27 cellular contexts compared by ENCODE assay signal in the genomic region with DNA sequence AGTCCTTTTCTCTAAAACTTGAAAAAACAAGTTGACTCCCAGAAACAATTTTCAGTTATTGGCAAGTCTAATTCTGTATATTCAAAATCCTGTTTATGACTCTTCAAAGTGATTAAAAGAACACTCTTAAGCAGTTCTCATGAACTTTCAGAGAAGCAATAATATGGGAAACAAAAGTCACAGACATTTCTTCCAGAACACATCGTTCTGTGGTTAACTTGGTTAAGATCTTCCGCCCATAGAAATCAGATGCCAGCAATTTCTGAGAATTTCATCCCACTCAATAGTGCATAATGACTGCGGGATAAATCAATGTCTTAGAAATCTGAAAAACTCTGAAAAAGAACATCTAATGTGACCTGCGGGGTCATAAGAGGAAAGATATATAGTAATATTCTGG.
DNase-seq lines count a peak whose midpoint lies in the region; ATAC-seq and TF ChIP-seq lines count a peak whose summit lies in the region.
"Had no signal": no experiment of that assay in that cellular context is flagged by ENCODE, and none has a peak within 500 bp of the region (broad histone marks: within the 10 kb centered on the region; RNA-seq: fewer than 3 reads in every experiment).

No MANE protein-coding gene starts in this region.

- POLR2A ChIA-PET in activated CD4-positive, alpha-beta T cell treated with anti-CD3 and anti-CD28 coated beads for 36 hours (lab: Charles Lee) = no interaction called here
- POLR2A ChIA-PET in activated CD4-positive, alpha-beta memory T cell treated with anti-CD3 and anti-CD28 coated beads, Interleukin-2, amount 10 ng/mL, durations not matched to agents 7 days and 5 days (lab: Charles Lee) = no interaction called here

- H3K27ac ChIP-seq in DND-41 (ENCODE audit: low read length) (no peak overlapping the region), endodermal cell (ENCODE audit: low read depth, low read length) (no peak overlapping the region)
- H3K27ac ChIP-seq: PC-9, SJCRH30 had no signal

- H3K36me3 ChIP-seq in DND-41 (ENCODE audit: insufficient read depth, low read length) (no peaks in the 10 kb centered on the region), endodermal cell (ENCODE audit: control insufficient read depth, insufficient read depth, low read length) (no peaks in the 10 kb centered on the region)
- H3K36me3 ChIP-seq: BE2C, SJCRH30 had no signal

- no peak overlapping the region for H3K4me3 Mint-ChIP-seq in activated CD4-positive, alpha-beta T cell treated with anti-CD3 and anti-CD28 coated beads for 36 hours
- H3K4me3 Mint-ChIP-seq in T-helper 1 cell treated with Interleukin-12 subunit alpha and Interleukin-12 subunit beta and Interleukin-4 antibody, amounts not matched to agents 30 μg/mL and 1 μg/mL, for 36 hours = peak overlapping the region; percentile 44
- H3K4me3 Mint-ChIP-seq in activated naive CD8-positive, alpha-beta T cell treated with anti-CD3 and anti-CD28 coated beads, Interleukin-2, amount 50 U/mL, for 24 hours = no peak overlapping the region
- H3K4me3 Mint-ChIP-seq in activated CD4-positive, alpha-beta memory T cell treated with anti-CD3 and anti-CD28 coated beads, Interleukin-2, amount 10 ng/mL, durations not matched to agents 7 days and 5 days = no peak overlapping the region
- no peak overlapping the region for H3K4me3 Mint-ChIP-seq in endodermal cell
- H3K4me3 Mint-ChIP-seq: CD14-positive monocyte; CD8-positive, alpha-beta memory T cell had no signal

- H3K27me3 Mint-ChIP-seq in activated CD4-positive, alpha-beta T cell treated with anti-CD3 and anti-CD28 coated beads for 36 hours = peaks cover 7% of the 10 kb centered on the region
- peaks cover 32% of the 10 kb centered on the region for H3K27me3 Mint-ChIP-seq in T-helper 1 cell treated with Interleukin-12 subunit alpha and Interleukin-12 subunit beta and Interleukin-4 antibody, amounts not matched to agents 30 μg/mL and 1 μg/mL, for 36 hours (ENCODE audit: low read depth)
- peaks cover 19% of the 10 kb centered on the region for H3K27me3 Mint-ChIP-seq in activated naive CD8-positive, alpha-beta T cell treated with anti-CD3 and anti-CD28 coated beads, Interleukin-2, amount 50 U/mL, for 24 hours
- peaks cover 30% of the 10 kb centered on the region for H3K27me3 Mint-ChIP-seq in activated CD4-positive, alpha-beta memory T cell treated with anti-CD3 and anti-CD28 coated beads, Interleukin-2, amount 10 ng/mL, durations not matched to agents 7 days and 5 days
- no peaks in the 10 kb centered on the region for H3K27me3 Mint-ChIP-seq in endodermal cell (ENCODE audit: insufficient read depth)
- H3K27me3 Mint-ChIP-seq: CD8-positive, alpha-beta memory T cell had no signal

- H2AFZ ChIP-seq in DND-41 (ENCODE audit: low read depth, low read length) = no peak overlapping the region
- H2AFZ ChIP-seq: PC-9 had no signal

- H3K79me2 ChIP-seq in DND-41 (ENCODE audit: insufficient read depth, low read length) = no peaks in the 10 kb centered on the region

- no peaks in the 10 kb centered on the region for H4K20me1 ChIP-seq in DND-41 (ENCODE audit: insufficient read depth, low read length)

- ATAC-seq in activated CD4-positive, alpha-beta T cell treated with anti-CD3 and anti-CD28 coated beads for 36 hours = peak; percentile 55
- ATAC-seq in DND-41 (ENCODE audit: insufficient read depth, low read depth) = peak; percentile 41
- ATAC-seq in activated naive CD8-positive, alpha-beta T cell treated with anti-CD3 and anti-CD28 coated beads, Interleukin-2, amount 50 U/mL, for 24 hours = peak; percentile 74
- ATAC-seq: Right ventricle myocardium inferior had no signal

- no peak overlapping the region for H3K9ac ChIP-seq in DND-41 (ENCODE audit: low read depth, low read length)
- no peak overlapping the region for H3K9ac ChIP-seq in endodermal cell (ENCODE audit: extremely low read depth, low read length, poor library complexity, severe bottlenecking)

- peaks cover 4% of the 10 kb centered on the region for H3K4me1 Mint-ChIP-seq in activated CD4-positive, alpha-beta T cell treated with anti-CD3 and anti-CD28 coated beads for 36 hours
- peaks cover 12% of the 10 kb centered on the region for H3K4me1 Mint-ChIP-seq in T-helper 1 cell treated with Interleukin-12 subunit alpha and Interleukin-12 subunit beta and Interleukin-4 antibody, amounts not matched to agents 30 μg/mL and 1 μg/mL, for 36 hours (ENCODE audit: low read depth)
- peaks cover 15% of the 10 kb centered on the region for H3K4me1 Mint-ChIP-seq in activated naive CD8-positive, alpha-beta T cell treated with anti-CD3 and anti-CD28 coated beads, Interleukin-2, amount 50 U/mL, for 24 hours
- H3K4me1 Mint-ChIP-seq in activated CD4-positive, alpha-beta memory T cell treated with anti-CD3 and anti-CD28 coated beads, Interleukin-2, amount 10 ng/mL, durations not matched to agents 7 days and 5 days = peaks cover 27% of the 10 kb centered on the region
- H3K4me1 Mint-ChIP-seq in endodermal cell = no peaks in the 10 kb centered on the region
- H3K4me1 Mint-ChIP-seq: CD14-positive monocyte had no signal

- no peaks in the 10 kb centered on the region for H3K9me3 Mint-ChIP-seq in activated CD4-positive, alpha-beta T cell treated with anti-CD3 and anti-CD28 coated beads for 36 hours (ENCODE audit: low read depth)
- peaks cover 13% of the 10 kb centered on the region for H3K9me3 Mint-ChIP-seq in T-helper 1 cell treated with Interleukin-12 subunit alpha and Interleukin-12 subunit beta and Interleukin-4 antibody, amounts not matched to agents 30 μg/mL and 1 μg/mL, for 36 hours
- no peaks in the 10 kb centered on the region for H3K9me3 Mint-ChIP-seq in activated naive CD8-positive, alpha-beta T cell treated with anti-CD3 and anti-CD28 coated beads, Interleukin-2, amount 50 U/mL, for 24 hours
- peaks cover 5% of the 10 kb centered on the region for H3K9me3 Mint-ChIP-seq in activated CD4-positive, alpha-beta memory T cell treated with anti-CD3 and anti-CD28 coated beads, Interleukin-2, amount 10 ng/mL, durations not matched to agents 7 days and 5 days
- peaks cover 2% of the 10 kb centered on the region for H3K9me3 Mint-ChIP-seq in endodermal cell

- WGBS in endodermal cell (ENCODE audit: insufficient coverage in 1 of 2, insufficient read length in 1 of 2), 2 experiments = 70 to 100% methylated on average over 2 to 4 of the region's 4 CpGs

- intact Hi-C loops in activated CD4-positive, alpha-beta T cell treated with anti-CD3 and anti-CD28 coated beads for 36 hours (cut with DNase I, micrococcal nuclease) = loop anchor here in 1 of 2 experiments (5.0 kb wide), 1 partner anchor 204 kb away; no protein-coding TSS in a partner anchor

- H3K36me3 Mint-ChIP-seq in activated CD4-positive, alpha-beta T cell treated with anti-CD3 and anti-CD28 coated beads for 36 hours (ENCODE audit: low read depth) = no peaks in the 10 kb centered on the region
- H3K36me3 Mint-ChIP-seq in T-helper 1 cell treated with Interleukin-12 subunit alpha and Interleukin-12 subunit beta and Interleukin-4 antibody, amounts not matched to agents 30 μg/mL and 1 μg/mL, for 36 hours (ENCODE audit: low read depth) = no peaks in the 10 kb centered on the region
- H3K36me3 Mint-ChIP-seq in activated naive CD8-positive, alpha-beta T cell treated with anti-CD3 and anti-CD28 coated beads, Interleukin-2, amount 50 U/mL, for 24 hours (ENCODE audit: low read depth) = no peaks in the 10 kb centered on the region
- H3K36me3 Mint-ChIP-seq in activated CD4-positive, alpha-beta memory T cell treated with anti-CD3 and anti-CD28 coated beads, Interleukin-2, amount 10 ng/mL, durations not matched to agents 7 days and 5 days (ENCODE audit: low read depth) = no peaks in the 10 kb centered on the region
- no peaks in the 10 kb centered on the region for H3K36me3 Mint-ChIP-seq in endodermal cell (ENCODE audit: low read depth)
- H3K36me3 Mint-ChIP-seq: CD14-positive monocyte; CD8-positive, alpha-beta memory T cell had no signal

- no peaks in the 10 kb centered on the region for H3K4me1 ChIP-seq in DND-41 (ENCODE audit: insufficient read depth, low read length)
- no peaks in the 10 kb centered on the region for H3K4me1 ChIP-seq in endodermal cell (ENCODE audit: control insufficient read depth, insufficient read depth, low read length)
- H3K4me1 ChIP-seq: BE2C, SJCRH30 had no signal

- no peak for TF ChIP-seq CTCF in DND-41 (IDR thresholded peaks at IDR 0.05; ENCODE audit: borderline replicate concordance, extremely low read depth, low read length, poor library complexity, severe bottlenecking)
- no peak for TF ChIP-seq CTCF in endodermal cell (conservative IDR thresholded peaks at IDR 0.05)

- CTCF ChIA-PET in activated CD4-positive, alpha-beta T cell treated with anti-CD3 and anti-CD28 coated beads for 36 hours (lab: Charles Lee) = no interaction called here
- CTCF ChIA-PET in activated CD4-positive, alpha-beta memory T cell treated with anti-CD3 and anti-CD28 coated beads, Interleukin-2, amount 10 ng/mL, durations not matched to agents 7 days and 5 days (lab: Charles Lee) = interaction anchor here (2.8 kb wide), 1 partner anchor 38 kb away, joined by 11 read pairs; no protein-coding TSS in a partner anchor

- H3K27me3 ChIP-seq in DND-41 (ENCODE audit: insufficient read depth, low read length, poor library complexity) = no peaks in the 10 kb centered on the region
- H3K27me3 ChIP-seq in endodermal cell (ENCODE audit: control insufficient read depth, insufficient read depth, low read length, poor library complexity, severe bottlenecking) = no peaks in the 10 kb centered on the region
- H3K27me3 ChIP-seq: BE2C, SJCRH30 had no signal

- DNase-seq in activated CD4-positive, alpha-beta T cell treated with anti-CD3 and anti-CD28 coated beads for 36 hours = no peak
- no peak for DNase-seq in activated CD4-positive, alpha-beta T cell treated with anti-CD3 and anti-CD28 coated beads, Interleukin-2, amount 50 U/mL, for 1 hour
- DNase-seq in DND-41 (no peak), NCI-H1930 (lab: John Stamatoyannopoulos, UW) (no peak), endodermal cell (no peak)
- DNase-seq in activated naive CD8-positive, alpha-beta T cell treated with anti-CD3 and anti-CD28 coated beads, Interleukin-2, amount 50 U/mL, for 24 hours = no peak
- DNase-seq in activated CD4-positive, alpha-beta memory T cell treated with anti-CD3 and anti-CD28 coated beads, Interleukin-2, amount 10 ng/mL, durations not matched to agents 7 days and 5 days = no peak
- DNase-seq: 8988T; ACHN; BE2C; CD8-positive, alpha-beta memory T cell; DMS 273 treated with DMSO at 0.1 percent for 48 hours; DMS79; GF-D8; Kasumi-1; NCI-H1105 treated with DMSO at 0.1 percent for 48 hours; NCI-H146; NCI-H2029; NCI-H446 treated with DMSO at 0.1 percent for 48 hours; NCI-H526; NCI-H82; NK-92 treated with Interleukin-12 subunit alpha and Interleukin-12 subunit beta, amount 100 ng/mL, for 24 hours; PC-9; SJCRH30 had no signal

- H3K4me2 ChIP-seq in DND-41 (ENCODE audit: insufficient read depth, low read length) = no peak overlapping the region
- H3K4me2 ChIP-seq: PC-9 had no signal

- H3K4me3 ChIP-seq in DND-41 (ENCODE audit: low read depth in 1 of 2, low read length in 2 of 2) (no peak overlapping the region), endodermal cell (ENCODE audit: low read length) (no peak overlapping the region)
- H3K4me3 ChIP-seq: PC-9, SJCRH30 had no signal

- no peak overlapping the region for H3K27ac Mint-ChIP-seq in activated CD4-positive, alpha-beta T cell treated with anti-CD3 and anti-CD28 coated beads for 36 hours
- H3K27ac Mint-ChIP-seq in T-helper 1 cell treated with Interleukin-12 subunit alpha and Interleukin-12 subunit beta and Interleukin-4 antibody, amounts not matched to agents 30 μg/mL and 1 μg/mL, for 36 hours = peak overlapping the region; percentile 46
- peak overlapping the region; percentile 26 for H3K27ac Mint-ChIP-seq in activated naive CD8-positive, alpha-beta T cell treated with anti-CD3 and anti-CD28 coated beads, Interleukin-2, amount 50 U/mL, for 24 hours
- H3K27ac Mint-ChIP-seq in activated CD4-positive, alpha-beta memory T cell treated with anti-CD3 and anti-CD28 coated beads, Interleukin-2, amount 10 ng/mL, durations not matched to agents 7 days and 5 days = no peak overlapping the region
- H3K27ac Mint-ChIP-seq in endodermal cell = no peak overlapping the region
- H3K27ac Mint-ChIP-seq: CD14-positive monocyte; CD8-positive, alpha-beta memory T cell had no signal

- H3K9me3 ChIP-seq in DND-41 (ENCODE audit: insufficient read depth, low read length, severe bottlenecking) (no peaks in the 10 kb centered on the region), endodermal cell (ENCODE audit: control insufficient read depth, low read length) (no peaks in the 10 kb centered on the region)
- H3K9me3 ChIP-seq: BE2C, SJCRH30 had no signal

Comparison
In these comparisons a context has a peak if more than half of its experiments do, and no peak if none do; other contexts are left out.
1. H3K27ac Mint-ChIP-seq: peak in T-helper 1 cell treated with Interleukin-12 subunit alpha and Interleukin-12 subunit beta and Interleukin-4 antibody, amounts not matched to agents 30 μg/mL and 1 μg/mL, for 36 hours (single experiment) and activated naive CD8-positive, alpha-beta T cell treated with anti-CD3 and anti-CD28 coated beads, Interleukin-2, amount 50 U/mL, for 24 hours (single experiment); none in activated CD4-positive, alpha-beta T cell treated with anti-CD3 and anti-CD28 coated beads for 36 hours (single experiment), activated CD4-positive, alpha-beta memory T cell treated with anti-CD3 and anti-CD28 coated beads, Interleukin-2, amount 10 ng/mL, durations not matched to agents 7 days and 5 days (single experiment) and endodermal cell (single experiment).
2. Peak in every context shown above with its lines, with median percentiles within 50 percentile points of each other: ATAC-seq.